ENCODE assay signal across 8 cellular contexts in the genomic region with DNA sequence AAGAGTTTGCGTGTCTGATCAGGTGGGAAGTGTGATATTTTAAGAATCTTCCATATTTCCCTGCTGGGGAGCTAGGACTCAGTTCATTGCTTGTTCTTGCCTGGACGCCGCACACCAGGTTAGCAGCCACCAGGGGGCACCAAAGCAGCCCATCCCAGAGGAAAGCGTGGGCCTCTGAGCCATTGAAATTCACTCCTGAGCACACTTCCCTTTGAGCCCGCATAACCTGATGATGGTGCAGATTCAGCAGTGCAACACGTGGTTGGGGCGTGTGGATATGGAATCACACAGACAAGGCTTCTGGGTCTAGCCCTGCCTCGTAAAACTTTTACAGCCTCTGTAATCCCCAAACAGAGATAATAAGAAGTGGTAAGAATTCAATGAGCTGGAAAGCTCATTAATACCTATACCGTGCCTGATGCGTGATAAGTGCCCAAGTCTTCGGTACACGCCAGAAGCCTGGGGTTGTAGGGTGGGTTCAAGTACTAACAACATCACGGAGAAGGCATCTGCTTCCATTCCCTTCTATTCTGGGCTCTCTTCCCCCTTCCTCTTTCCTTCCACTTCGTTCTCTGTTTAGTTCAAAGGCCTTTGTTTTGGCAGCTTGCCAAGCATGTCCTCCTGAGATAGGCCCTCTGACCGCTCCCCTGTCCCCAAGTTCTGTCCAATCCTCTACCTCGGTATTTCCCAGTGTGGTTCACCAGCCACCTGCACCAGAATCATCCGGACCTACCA.
A peak's percentile ranks its signal among the peaks of the same experiment; 100 is the strongest.
DNase-seq lines count a peak whose midpoint lies in the region; ATAC-seq and TF ChIP-seq lines count a peak whose summit lies in the region.

No MANE protein-coding gene starts in this region.

- ATAC-seq in GM18873 (IDR thresholded peaks at IDR 0.05; ENCODE audit: low FRiP score, unreplicated experiment) (peak; percentile 69), HG03108 (IDR thresholded peaks at IDR 0.05; ENCODE audit: unreplicated experiment) (peak; percentile 87)

- no peak overlapping the region for H3K4me3 ChIP-seq in AG09309 (ENCODE audit: control insufficient read depth, low read depth, low read length)

- H3K27ac ChIP-seq in caudate nucleus (ENCODE audit: low read depth, low read length): peak overlapping the region; percentile 36

- peak; percentile 98 for TF ChIP-seq CTCF in AG09309 (IDR thresholded peaks at IDR 0.05; ENCODE audit: control insufficient read depth, insufficient read depth, low read depth, low read length, missing control alignments)

- peak; percentile 45 for DNase-seq in AG09309 (ENCODE audit: low read depth)
- peak; percentile 15 for DNase-seq in NCI-H2196 treated with DMSO at 0.1 percent for 48 hours (lab: John Stamatoyannopoulos, UW; ENCODE audit: unreplicated experiment)
- peak; percentile 54 for DNase-seq in activated CD4-positive, CD25-positive, alpha-beta regulatory T cell treated with anti-CD3 and anti-CD28 coated beads, Interleukin-2, amount 50 U/mL, for 16 hours (ENCODE audit: low read depth, low spot score)
- DNase-seq in caudate nucleus (lab: John Stamatoyannopoulos, UW): peak in 60 of 61 donors; percentile 7 to 93 (median 74)
- peak; percentile 89 for DNase-seq in kidney glomerular epithelial cell (lab: John Stamatoyannopoulos, UW)
- peak; percentile 54 to 77 (median 68) for DNase-seq in stimulated activated CD4-positive, alpha-beta T cell treated with anti-CD3 and anti-CD28 coated beads, Interleukin-1b, Interleukin-23, amount 100 ng/mL, for 24 hours (ENCODE audit: low read depth in 4 of 4, low spot score in 1 of 4)

Comparison
In these comparisons a context has a peak if more than half of its experiments do, and no peak if none do; other contexts are left out.
1. DNase-seq: peak in every context shown above with its lines; median percentile 89 in kidney glomerular epithelial cell; 74 in caudate nucleus; 68 in stimulated activated CD4-positive, alpha-beta T cell treated with anti-CD3 and anti-CD28 coated beads, Interleukin-1b, Interleukin-23, amount 100 ng/mL, for 24 hours; 54 in activated CD4-positive, CD25-positive, alpha-beta regulatory T cell treated with anti-CD3 and anti-CD28 coated beads, Interleukin-2, amount 50 U/mL, for 16 hours; 45 in AG09309; 15 in NCI-H2196 treated with DMSO at 0.1 percent for 48 hours.